ENCODE assay signal across 2 cellular contexts in the genomic region with DNA sequence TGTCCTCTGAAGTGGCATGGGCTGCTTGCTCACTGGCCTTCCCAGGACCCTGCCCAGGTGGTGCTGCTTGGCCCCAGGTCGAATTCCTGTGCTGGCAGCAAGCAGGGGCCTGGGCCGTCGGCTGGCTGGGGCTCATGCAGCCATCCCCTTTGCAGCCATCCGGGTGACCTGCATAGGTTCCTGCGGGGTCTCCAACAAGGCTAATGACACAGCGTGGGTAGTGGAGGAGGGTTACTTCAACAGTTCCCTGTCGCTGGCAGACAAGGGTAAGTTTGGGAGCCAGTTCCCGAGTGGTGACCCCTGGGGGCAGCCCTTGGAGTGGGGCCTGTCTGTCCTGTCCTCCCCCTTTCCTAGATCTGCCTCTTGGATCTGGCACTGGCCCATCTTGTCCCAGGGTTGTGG.
A peak's percentile ranks its signal among the peaks of the same experiment; 100 is the strongest.
TF ChIP-seq lines count a peak whose summit lies in the region.

No MANE protein-coding gene starts in this region.

TF ChIP-seq in A549, 52 proteins besides CTCF, POLR2A, EP300 and RAD21:
- TF ChIP-seq, protein P1, sequence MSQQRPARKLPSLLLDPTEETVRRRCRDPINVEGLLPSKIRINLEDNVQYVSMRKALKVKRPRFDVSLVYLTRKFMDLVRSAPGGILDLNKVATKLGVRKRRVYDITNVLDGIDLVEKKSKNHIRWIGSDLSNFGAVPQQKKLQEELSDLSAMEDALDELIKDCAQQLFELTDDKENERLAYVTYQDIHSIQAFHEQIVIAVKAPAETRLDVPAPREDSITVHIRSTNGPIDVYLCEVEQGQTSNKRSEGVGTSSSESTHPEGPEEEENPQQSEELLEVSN (IDR thresholded peaks at IDR 0.05; ENCODE audit: borderline replicate concordance, low read depth) = no peak
- no peak for TF ChIP-seq NFE2L2 (conservative IDR thresholded peaks at IDR 0.05; ENCODE audit: low read length)
- TF ChIP-seq NPAS2 (CRISPR knock-in tag; IDR thresholded peaks at IDR 0.05; ENCODE audit: borderline replicate concordance) = no peak
- TF ChIP-seq, protein P2, sequence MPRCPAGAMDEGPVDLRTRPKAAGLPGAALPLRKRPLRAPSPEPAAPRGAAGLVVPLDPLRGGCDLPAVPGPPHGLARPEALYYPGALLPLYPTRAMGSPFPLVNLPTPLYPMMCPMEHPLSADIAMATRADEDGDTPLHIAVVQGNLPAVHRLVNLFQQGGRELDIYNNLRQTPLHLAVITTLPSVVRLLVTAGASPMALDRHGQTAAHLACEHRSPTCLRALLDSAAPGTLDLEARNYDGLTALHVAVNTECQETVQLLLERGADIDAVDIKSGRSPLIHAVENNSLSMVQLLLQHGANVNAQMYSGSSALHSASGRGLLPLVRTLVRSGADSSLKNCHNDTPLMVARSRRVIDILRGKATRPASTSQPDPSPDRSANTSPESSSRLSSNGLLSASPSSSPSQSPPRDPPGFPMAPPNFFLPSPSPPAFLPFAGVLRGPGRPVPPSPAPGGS (IDR thresholded peaks at IDR 0.05) = 0 out of 3 replicates have a peak, but pooled peaks have one; percentile 23
- no peak for TF ChIP-seq CHD2 (IDR thresholded peaks at IDR 0.05; ENCODE audit: low read length, partially characterized antibody)

TF ChIP-seq in IMR-90, 13 proteins besides CTCF, POLR2A, EP300 and RAD21:
- no peak for TF ChIP-seq RCOR1 (IDR thresholded peaks at IDR 0.05; ENCODE audit: insufficient replicate concordance, low read length)
- TF ChIP-seq RFX5 (IDR thresholded peaks at IDR 0.05; ENCODE audit: low read depth, low read length) = no peak
- TF ChIP-seq MAZ (IDR thresholded peaks at IDR 0.05; ENCODE audit: borderline replicate concordance, low read depth, low read length) = no peak
